ENCODE assay signal across 24 cellular contexts in genomic region chr5:98193921-98194760, GRCh38.
"Had no signal": no experiment of that assay in that cellular context is flagged by ENCODE, and none has a peak within 500 bp of the region (broad histone marks: within the 10 kb centered on the region; RNA-seq: fewer than 3 reads in every experiment).

No MANE protein-coding gene starts in this region.

- H3K27me3 Mint-ChIP-seq: naive thymus-derived CD4-positive, alpha-beta T cell; stimulated activated naive B cell treated with anti-CD40 and anti-IgM and Interleukin-4, amounts not matched to agents 10 μg/mL and 1 μg/mL and 100 μg/mL, for 72 hours; stimulated activated naive CD8-positive, alpha-beta T cell treated with anti-CD3 and anti-CD28 coated beads, Interleukin-15, amount 100 ng/mL, for 72 hours had no signal

- H3K27ac Mint-ChIP-seq: naive thymus-derived CD4-positive, alpha-beta T cell; nephron progenitor cell; stimulated activated naive B cell treated with anti-CD40 and anti-IgM and Interleukin-4, amounts not matched to agents 10 μg/mL and 1 μg/mL and 100 μg/mL, for 72 hours; stimulated activated naive CD8-positive, alpha-beta T cell treated with anti-CD3 and anti-CD28 coated beads, Interleukin-15, amount 100 ng/mL, for 72 hours had no signal

- H3K9me3 ChIP-seq: esophagus squamous epithelium, psoas muscle, testis, tibial nerve, upper lobe of right lung, vagina had no signal

- H3K9me3 Mint-ChIP-seq: nephron progenitor cell; stimulated activated naive CD8-positive, alpha-beta T cell treated with anti-CD3 and anti-CD28 coated beads, Interleukin-15, amount 100 ng/mL, for 72 hours had no signal

- H3K4me3 Mint-ChIP-seq: naive thymus-derived CD4-positive, alpha-beta T cell; nephron progenitor cell; stimulated activated naive B cell treated with anti-CD40 and anti-IgM and Interleukin-4, amounts not matched to agents 10 μg/mL and 1 μg/mL and 100 μg/mL, for 72 hours; stimulated activated naive CD8-positive, alpha-beta T cell treated with anti-CD3 and anti-CD28 coated beads, Interleukin-15, amount 100 ng/mL, for 72 hours had no signal

- H3K4me2 ChIP-seq: hepatocyte had no signal

- H3K36me3 Mint-ChIP-seq: naive thymus-derived CD4-positive, alpha-beta T cell; stimulated activated naive B cell treated with anti-CD40 and anti-IgM and Interleukin-4, amounts not matched to agents 10 μg/mL and 1 μg/mL and 100 μg/mL, for 72 hours had no signal

- ATAC-seq: left colon; naive thymus-derived CD4-positive, alpha-beta T cell; psoas muscle; sciatic nerve; stimulated activated naive B cell treated with anti-CD40 and anti-IgM and Interleukin-4, amounts not matched to agents 10 μg/mL and 1 μg/mL and 100 μg/mL, for 72 hours; stimulated activated naive CD8-positive, alpha-beta T cell treated with anti-CD3 and anti-CD28 coated beads, Interleukin-15, amount 100 ng/mL, for 72 hours; upper lobe of right lung had no signal

- H2AFZ ChIP-seq: hepatocyte, parathyroid adenoma had no signal

- H3K9ac ChIP-seq: parathyroid adenoma had no signal

- H3K27me3 ChIP-seq: dorsolateral prefrontal cortex, esophagus squamous epithelium, hepatocyte, spleen, testis, tibial nerve, upper lobe of right lung, vagina had no signal

- H3K36me3 ChIP-seq: esophagus squamous epithelium, spleen, tibial nerve, upper lobe of right lung, vagina had no signal

- H3K4me3 ChIP-seq: dorsolateral prefrontal cortex, esophagus squamous epithelium, hepatocyte, psoas muscle, spleen, testis, tibial nerve, upper lobe of right lung, vagina had no signal

- H3K4me1 ChIP-seq: esophagus squamous epithelium, parathyroid adenoma, psoas muscle, spleen, testis, tibial nerve, upper lobe of right lung, vagina had no signal

- H3K4me1 Mint-ChIP-seq: naive thymus-derived CD4-positive, alpha-beta T cell; nephron progenitor cell; stimulated activated naive B cell treated with anti-CD40 and anti-IgM and Interleukin-4, amounts not matched to agents 10 μg/mL and 1 μg/mL and 100 μg/mL, for 72 hours; stimulated activated naive CD8-positive, alpha-beta T cell treated with anti-CD3 and anti-CD28 coated beads, Interleukin-15, amount 100 ng/mL, for 72 hours had no signal

- H3K79me2 ChIP-seq: hepatocyte, parathyroid adenoma had no signal

- H3K27ac ChIP-seq: dorsolateral prefrontal cortex, esophagus squamous epithelium, hepatocyte, parathyroid adenoma, psoas muscle, spleen, testis, tibial nerve, upper lobe of right lung, vagina had no signal

- DNase-seq: cortex of kidney; dorsolateral prefrontal cortex; effector CD8-positive, alpha-beta T cell; esophagus squamous epithelium; foreskin melanocyte; head of caudate nucleus; left colon; naive thymus-derived CD4-positive, alpha-beta T cell; nephron progenitor cell; psoas muscle; stimulated activated CD4-positive, alpha-beta T cell treated with anti-CD3 and anti-CD28 coated beads, Interleukin-15, amount 100 ng/mL, for 24 hours; stimulated activated CD4-positive, alpha-beta T cell treated with anti-CD3 and anti-CD28 coated beads, Interleukin-1b, Interleukin-23, amount 100 ng/mL, for 48 hours; stimulated activated CD4-positive, alpha-beta T cell treated with anti-CD3 and anti-CD28 coated beads, Interleukin-4, amount 100 ng/mL, for 24 hours; stimulated activated naive B cell treated with anti-CD40 and anti-IgM and Interleukin-4, amounts not matched to agents 10 μg/mL and 1 μg/mL and 100 μg/mL, for 72 hours; stimulated activated naive CD8-positive, alpha-beta T cell treated with anti-CD3 and anti-CD28 coated beads, Interleukin-15, amount 100 ng/mL, for 72 hours; testis; upper lobe of right lung had no signal

- FAIRE-seq: endometrium had no signal
